13 cellular contexts compared by ENCODE assay signal in genomic region chr2:69677914-69678313, GRCh38.
"Had no signal": no experiment of that assay in that cellular context is flagged by ENCODE, and none has a peak within 500 bp of the region (broad histone marks: within the 10 kb centered on the region; RNA-seq: fewer than 3 reads in every experiment).

No MANE protein-coding gene starts in this region.

- H3K4me3 Mint-ChIP-seq: activated naive CD4-positive, alpha-beta T cell treated with anti-CD3 and anti-CD28 coated beads for 36 hours; dendritic cell treated with granulocyte-macrophage colony-stimulating factor and Interleukin-4, amounts not matched to agents 40 ng/mL and 50 ng/mL, for 4 days; effector memory CD8-positive, alpha-beta T cell; nephron progenitor cell had no signal

- H3K27ac Mint-ChIP-seq: activated naive CD4-positive, alpha-beta T cell treated with anti-CD3 and anti-CD28 coated beads for 36 hours; dendritic cell treated with granulocyte-macrophage colony-stimulating factor and Interleukin-4, amounts not matched to agents 40 ng/mL and 50 ng/mL, for 4 days; effector memory CD8-positive, alpha-beta T cell; nephron progenitor cell had no signal

- H3K27ac ChIP-seq: epithelial cell of prostate, gastroesophageal sphincter, stomach, thoracic aorta had no signal

- H3K4me3 ChIP-seq: gastroesophageal sphincter, stomach, thoracic aorta had no signal

- H3K9me3 ChIP-seq: gastroesophageal sphincter, stomach, thoracic aorta had no signal

- DNase-seq: activated naive CD4-positive, alpha-beta T cell treated with anti-CD3 and anti-CD28 coated beads for 36 hours; activated T-cell treated with anti-CD3 and anti-CD28 coated beads, Interleukin-2, amount 50 U/mL, for 1 hour; anterior cingulate cortex; cerebellar nuclear complex; effector memory CD8-positive, alpha-beta T cell; kidney; nephron progenitor cell; stimulated activated CD4-positive, alpha-beta T cell treated with anti-CD3 and anti-CD28 coated beads, Interleukin-12 subunit alpha, Interleukin-12 subunit beta, amount 100 ng/mL, for 4 hours; stomach had no signal

- H3K27me3 Mint-ChIP-seq: dendritic cell treated with granulocyte-macrophage colony-stimulating factor and Interleukin-4, amounts not matched to agents 40 ng/mL and 50 ng/mL, for 4 days; effector memory CD8-positive, alpha-beta T cell had no signal

- H3K27me3 ChIP-seq: gastroesophageal sphincter, stomach had no signal

- H3K9me3 Mint-ChIP-seq: activated naive CD4-positive, alpha-beta T cell treated with anti-CD3 and anti-CD28 coated beads for 36 hours; dendritic cell treated with granulocyte-macrophage colony-stimulating factor and Interleukin-4, amounts not matched to agents 40 ng/mL and 50 ng/mL, for 4 days; effector memory CD8-positive, alpha-beta T cell; nephron progenitor cell had no signal

- ATAC-seq: effector memory CD8-positive, alpha-beta T cell; gastroesophageal sphincter had no signal

- FAIRE-seq: kidney had no signal

- H3K36me3 ChIP-seq: gastroesophageal sphincter, stomach, thoracic aorta had no signal
